ENCODE assay signal across 26 cellular contexts in genomic region chr7:135792866-135793265, GRCh38. TPM values are rescaled to one million over a fixed set of nuclear protein-coding genes. Genes with fewer than 3 reads are reported as not detected.
"Had no signal": no experiment of that assay in that cellular context is flagged by ENCODE, and none has a peak within 500 bp of the region (broad histone marks: within the 10 kb centered on the region; RNA-seq: fewer than 3 reads in every experiment).

No MANE protein-coding gene starts in this region.

- ATAC-seq: effector memory CD8-positive, alpha-beta T cell; gastrocnemius medialis; left lobe of liver; stimulated activated naive B cell treated with anti-CD40 and anti-IgM and Interleukin-4, amounts not matched to agents 10 μg/mL and 1 μg/mL and 100 μg/mL, for 72 hours had no signal

- H3K36me3 ChIP-seq: gastrocnemius medialis, neural progenitor cell, prostate gland, right atrium auricular region, sigmoid colon, spleen, thoracic aorta, tibial nerve, upper lobe of right lung, uterus had no signal

- H3K4me1 ChIP-seq: gastrocnemius medialis, neural progenitor cell, prostate gland, right atrium auricular region, uterus had no signal

- H3K4me1 Mint-ChIP-seq: memory B cell; naive thymus-derived CD4-positive, alpha-beta T cell; neural progenitor cell; stimulated activated naive B cell treated with anti-CD40 and anti-IgM and Interleukin-4, amounts not matched to agents 10 μg/mL and 1 μg/mL and 100 μg/mL, for 72 hours had no signal

- H3K27ac ChIP-seq: gastrocnemius medialis, neural progenitor cell, prostate gland, right atrium auricular region, sigmoid colon, skin epidermis, thoracic aorta, tibial nerve, upper lobe of right lung, uterus had no signal

- H3K27me3 ChIP-seq: gastrocnemius medialis, neural progenitor cell, right atrium auricular region, sigmoid colon, spleen, tibial nerve, upper lobe of right lung, uterus had no signal

- H3K36me3 Mint-ChIP-seq: neural progenitor cell; stimulated activated naive B cell treated with anti-CD40 and anti-IgM and Interleukin-4, amounts not matched to agents 10 μg/mL and 1 μg/mL and 100 μg/mL, for 72 hours had no signal

- DNase-seq: cortex of kidney; effector memory CD8-positive, alpha-beta T cell; foreskin fibroblast; gastrocnemius medialis; kidney; naive thymus-derived CD4-positive, alpha-beta T cell; nucleus accumbens; sigmoid colon; spleen; stimulated activated naive B cell treated with anti-CD40 and anti-IgM and Interleukin-4, amounts not matched to agents 10 μg/mL and 1 μg/mL and 100 μg/mL, for 72 hours; upper lobe of right lung; uterus had no signal

- H3K9ac ChIP-seq: neural progenitor cell had no signal

- H3K27ac Mint-ChIP-seq: effector memory CD8-positive, alpha-beta T cell; memory B cell; naive thymus-derived CD4-positive, alpha-beta T cell; nephron; neural progenitor cell; stimulated activated naive B cell treated with anti-CD40 and anti-IgM and Interleukin-4, amounts not matched to agents 10 μg/mL and 1 μg/mL and 100 μg/mL, for 72 hours; stimulated activated naive CD8-positive, alpha-beta T cell treated with anti-CD3 and anti-CD28 coated beads, Interleukin-15, Interleukin-2, amounts not matched to agents 100 ng/mL and 50 ng/mL, for 24 hours had no signal

- H3K9me3 ChIP-seq: gastrocnemius medialis, prostate gland, right atrium auricular region, sigmoid colon, spleen, thoracic aorta, tibial nerve, upper lobe of right lung, uterus had no signal

- H3K4me3 Mint-ChIP-seq: effector memory CD8-positive, alpha-beta T cell; memory B cell; naive thymus-derived CD4-positive, alpha-beta T cell; nephron; neural progenitor cell; stimulated activated naive B cell treated with anti-CD40 and anti-IgM and Interleukin-4, amounts not matched to agents 10 μg/mL and 1 μg/mL and 100 μg/mL, for 72 hours; stimulated activated naive CD8-positive, alpha-beta T cell treated with anti-CD3 and anti-CD28 coated beads, Interleukin-15, Interleukin-2, amounts not matched to agents 100 ng/mL and 50 ng/mL, for 24 hours had no signal

- H3K4me3 ChIP-seq: gastrocnemius medialis, lung, neural progenitor cell, prostate gland, right atrium auricular region, sigmoid colon, skin epidermis, spleen, thoracic aorta, tibial nerve, upper lobe of right lung, uterus had no signal

- H3K9me3 Mint-ChIP-seq: effector memory CD8-positive, alpha-beta T cell; memory B cell; naive thymus-derived CD4-positive, alpha-beta T cell; neural progenitor cell; stimulated activated naive B cell treated with anti-CD40 and anti-IgM and Interleukin-4, amounts not matched to agents 10 μg/mL and 1 μg/mL and 100 μg/mL, for 72 hours; stimulated activated naive CD8-positive, alpha-beta T cell treated with anti-CD3 and anti-CD28 coated beads, Interleukin-15, Interleukin-2, amounts not matched to agents 100 ng/mL and 50 ng/mL, for 24 hours had no signal

RNA-seq across cellular contexts. Expression of gene FAM180A, which starts 44.3 kb away (rescaled TPM):
- total RNA-seq: dermis microvascular lymphatic vessel endothelial cell; glomerular endothelial cell; mononuclear cell; naive thymus-derived CD4-positive, alpha-beta T cell had no signal
- polyA plus RNA-seq: naive thymus-derived CD4-positive, alpha-beta T cell had no signal
